ENCODE assay signal across 8 cellular contexts in the genomic region with DNA sequence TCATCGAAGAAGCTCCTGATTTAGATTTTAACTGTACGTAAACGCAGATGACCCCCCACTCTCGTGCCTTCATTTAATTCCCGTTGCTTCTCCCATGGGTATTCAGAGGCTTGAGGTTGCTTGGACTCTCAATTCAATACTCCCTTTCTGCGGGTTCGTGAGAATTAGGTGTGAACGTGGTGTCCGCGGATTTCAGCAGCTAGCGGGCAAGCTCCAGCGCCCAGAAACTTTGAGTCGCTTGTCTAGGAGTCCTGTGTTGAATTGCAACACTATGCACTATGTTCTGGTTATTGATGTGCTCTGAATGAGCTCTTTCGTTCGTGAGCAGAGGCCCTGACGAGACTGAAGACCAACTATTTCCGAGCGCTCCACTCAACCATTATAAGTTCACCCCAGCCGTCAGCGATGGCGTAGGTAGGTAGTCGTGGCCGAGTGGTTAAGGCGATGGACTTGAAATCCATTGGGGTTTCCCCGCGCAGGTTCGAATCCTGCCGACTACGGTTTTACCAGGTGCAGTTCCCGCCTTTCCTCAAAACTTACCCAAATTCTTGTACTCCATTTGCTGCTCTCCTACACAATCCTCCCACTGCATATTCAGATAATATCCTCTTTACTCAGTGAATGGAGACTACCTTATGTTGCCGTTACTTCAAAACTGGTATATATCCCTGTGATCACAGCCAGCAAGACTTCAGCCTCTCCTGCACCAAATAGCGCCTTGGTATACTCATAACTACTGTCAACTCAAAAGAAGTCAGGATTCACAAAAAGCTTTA.
DNase-seq lines count a peak whose midpoint lies in the region; ATAC-seq and TF ChIP-seq lines count a peak whose summit lies in the region.

No MANE protein-coding gene starts in this region.

- no peaks in the 10 kb centered on the region for H3K9me3 ChIP-seq in sigmoid colon

- ATAC-seq in HG03432 (IDR thresholded peaks at IDR 0.05; ENCODE audit: unreplicated experiment) = peak; percentile 62
- peak; percentile 32 for ATAC-seq in activated T-helper 17 cell treated with anti-CD3 and anti-CD28 coated beads, Interleukin-2, amount 50 U/mL, for 72 hours (replicated peaks)

- H3K36me3 ChIP-seq in sigmoid colon = no peaks in the 10 kb centered on the region

- H3K4me3 ChIP-seq in sigmoid colon = no peak overlapping the region

- peaks cover 9% of the 10 kb centered on the region for H3K4me1 Mint-ChIP-seq in activated T-helper 17 cell treated with anti-CD3 and anti-CD28 coated beads, Interleukin-2, amount 50 U/mL, for 72 hours

- H3K36me3 Mint-ChIP-seq in activated T-helper 17 cell treated with anti-CD3 and anti-CD28 coated beads, Interleukin-2, amount 50 U/mL, for 72 hours (ENCODE audit: low read depth) = peaks cover 15% of the 10 kb centered on the region

- intact Hi-C loops in sigmoid colon (cut with DNase I) = no loop called here

- H3K9me3 Mint-ChIP-seq in activated T-helper 17 cell treated with anti-CD3 and anti-CD28 coated beads, Interleukin-2, amount 50 U/mL, for 72 hours = peaks cover 7% of the 10 kb centered on the region

- DNase-seq in G401 (ENCODE audit: low spot score) (peak; percentile 38), left kidney (ENCODE audit: low read depth, low spot score) (peak; percentile 47), NCI-H187 treated with DMSO at 0.1 percent for 48 hours (lab: John Stamatoyannopoulos, UW) (no peak), AML-193 (lab: John Stamatoyannopoulos, UW) (no peak), sigmoid colon (no peak), NCI-H1694 (lab: John Stamatoyannopoulos, UW) (no peak)

- in situ Hi-C loops in G401 (cut with HindIII; ENCODE audit: low sequenced_read_pairs) = no loop called here

- H3K27ac Mint-ChIP-seq in activated T-helper 17 cell treated with anti-CD3 and anti-CD28 coated beads, Interleukin-2, amount 50 U/mL, for 72 hours = no peak overlapping the region

- peaks cover 0 to 13% (median 4%) of the 10 kb centered on the region in 4 donors for H3K4me1 ChIP-seq in sigmoid colon

- peaks cover 82% of the 10 kb centered on the region for H3K27me3 Mint-ChIP-seq in activated T-helper 17 cell treated with anti-CD3 and anti-CD28 coated beads, Interleukin-2, amount 50 U/mL, for 72 hours

- TF ChIP-seq POLR2A in sigmoid colon (IDR thresholded peaks at IDR 0.05) = no peak

- H3K27ac ChIP-seq in sigmoid colon = no peak overlapping the region

- 9 to 26% methylated on average over 32 of the region's 32 CpGs for WGBS in sigmoid colon, 2 donors

- H3K27me3 ChIP-seq in sigmoid colon = peaks cover 25 to 94% (median 69%) of the 10 kb centered on the region in 3 donors

- peak overlapping the region; percentile 50 for H3K4me3 Mint-ChIP-seq in activated T-helper 17 cell treated with anti-CD3 and anti-CD28 coated beads, Interleukin-2, amount 50 U/mL, for 72 hours

- no peak for TF ChIP-seq CTCF in sigmoid colon (IDR thresholded peaks at IDR 0.05)

- no peak for TF ChIP-seq EP300 in sigmoid colon (IDR thresholded peaks at IDR 0.05)

Comparison
In these comparisons a context has a peak if more than half of its experiments do, and no peak if none do; other contexts are left out.
1. DNase-seq: peak in G401 (single experiment) and left kidney (single experiment); none in NCI-H187 treated with DMSO at 0.1 percent for 48 hours (single experiment), AML-193 (0 of 2), sigmoid colon (single experiment) and NCI-H1694 (single experiment).